In genomic region chr2:230877737-230878598, GRCh38 we compare ENCODE assay signal across 13 cellular contexts. TPM values are rescaled to one million over a fixed set of nuclear protein-coding genes. Genes with fewer than 3 reads are reported as not detected.
A peak's percentile ranks its signal among the peaks of the same experiment; 100 is the strongest.
DNase-seq lines count a peak whose midpoint lies in the region; ATAC-seq and TF ChIP-seq lines count a peak whose summit lies in the region.
"Had no signal": no experiment of that assay in that cellular context is flagged by ENCODE, and none has a peak within 500 bp of the region (broad histone marks: within the 10 kb centered on the region; RNA-seq: fewer than 3 reads in every experiment).

No MANE protein-coding gene starts in this region.

- peak; percentile 33 for ATAC-seq in activated B cell treated with CpG ODN at 0.5 μM for 24 hours (ENCODE audit: low read depth)
- ATAC-seq in stimulated activated memory B cell treated with anti-CD40 and anti-IgM and Interleukin-4, amounts not matched to agents 10 μg/mL and 1 μg/mL and 100 μg/mL, for 72 hours: peak; percentile 60

- H3K36me3 ChIP-seq in hepatocyte (replicated peaks; ENCODE audit: insufficient read depth, low read depth) (no peaks in the 10 kb centered on the region), HAP-1 (replicated peaks) (peaks cover 62% of the 10 kb centered on the region)

- H3K27me3 Mint-ChIP-seq in activated B cell treated with CpG ODN at 0.5 μM for 24 hours: no peaks in the 10 kb centered on the region
- no peaks in the 10 kb centered on the region for H3K27me3 Mint-ChIP-seq in stimulated activated memory B cell treated with anti-CD40 and anti-IgM and Interleukin-4, amounts not matched to agents 10 μg/mL and 1 μg/mL and 100 μg/mL, for 72 hours

- intact Hi-C loops in activated B cell treated with CpG ODN at 0.5 μM for 24 hours (cut with micrococcal nuclease): loop anchor here (2.0 kb wide), 1 partner anchor 13 kb away; the partner anchor contains the start of gene ITM2C

- peaks cover 22% of the 10 kb centered on the region for H3K79me2 ChIP-seq in hepatocyte

- TF ChIP-seq CTCF in activated B cell treated with CpG ODN at 0.5 μM for 24 hours (IDR thresholded peaks at IDR 0.05) (no peak), hepatocyte (IDR thresholded peaks at IDR 0.05; ENCODE audit: poor library complexity) (no peak)

- POLR2A ChIA-PET in activated B cell treated with CpG ODN at 0.5 μM for 24 hours (lab: Charles Lee): interaction anchor here (0.6 to 2.2 kb wide), 10 partner anchors 9 to 1436 kb away, joined by 3 to 9 read pairs (median 4); partner anchors contain the start of genes ITM2C and NCL

- H3K9me3 Mint-ChIP-seq in activated B cell treated with CpG ODN at 0.5 μM for 24 hours: no peaks in the 10 kb centered on the region
- H3K9me3 Mint-ChIP-seq in stimulated activated memory B cell treated with anti-CD40 and anti-IgM and Interleukin-4, amounts not matched to agents 10 μg/mL and 1 μg/mL and 100 μg/mL, for 72 hours: no peaks in the 10 kb centered on the region
- H3K9me3 Mint-ChIP-seq: HFFc6; T-helper 1 cell treated with Interleukin-12 subunit alpha and Interleukin-12 subunit beta and Interleukin-4 antibody, amounts not matched to agents 30 μg/mL and 1 μg/mL, for 36 hours had no signal

- H3K4me2 ChIP-seq in hepatocyte: no peak overlapping the region

- H3K4me3 Mint-ChIP-seq in activated B cell treated with CpG ODN at 0.5 μM for 24 hours: peak overlapping the region; percentile 46
- peak overlapping the region; percentile 27 for H3K4me3 Mint-ChIP-seq in stimulated activated memory B cell treated with anti-CD40 and anti-IgM and Interleukin-4, amounts not matched to agents 10 μg/mL and 1 μg/mL and 100 μg/mL, for 72 hours
- H3K4me3 Mint-ChIP-seq: HFFc6; T-helper 1 cell treated with Interleukin-12 subunit alpha and Interleukin-12 subunit beta and Interleukin-4 antibody, amounts not matched to agents 30 μg/mL and 1 μg/mL, for 36 hours had no signal

- H3K4me1 ChIP-seq in hepatocyte (ENCODE audit: insufficient read depth) (peaks cover 5% of the 10 kb centered on the region), HAP-1 (no peaks in the 10 kb centered on the region)
- H3K4me1 ChIP-seq: suprapubic skin had no signal

- H3K4me1 Mint-ChIP-seq in activated B cell treated with CpG ODN at 0.5 μM for 24 hours: peaks cover 62% of the 10 kb centered on the region
- peaks cover 63% of the 10 kb centered on the region for H3K4me1 Mint-ChIP-seq in stimulated activated memory B cell treated with anti-CD40 and anti-IgM and Interleukin-4, amounts not matched to agents 10 μg/mL and 1 μg/mL and 100 μg/mL, for 72 hours

- CTCF ChIA-PET in activated B cell treated with CpG ODN at 0.5 μM for 24 hours (lab: Charles Lee): interaction anchor here (0.6 to 2.6 kb wide), 6 partner anchors 10 to 30 kb away, joined by 3 to 9 read pairs (median 3); partner anchors contain the start of gene ITM2C

- in situ Hi-C loops in HAP-1 (cut with MboI; ENCODE audit: low sequenced_read_pairs): no loop called here

- H3K27ac Mint-ChIP-seq in activated B cell treated with CpG ODN at 0.5 μM for 24 hours: peak overlapping the region; percentile 86
- peak overlapping the region; percentile 87 for H3K27ac Mint-ChIP-seq in stimulated activated memory B cell treated with anti-CD40 and anti-IgM and Interleukin-4, amounts not matched to agents 10 μg/mL and 1 μg/mL and 100 μg/mL, for 72 hours
- H3K27ac Mint-ChIP-seq: HFFc6; T-helper 1 cell treated with Interleukin-12 subunit alpha and Interleukin-12 subunit beta and Interleukin-4 antibody, amounts not matched to agents 30 μg/mL and 1 μg/mL, for 36 hours had no signal

- peak overlapping the region; percentile 86 for H3K27ac ChIP-seq in hepatocyte
- H3K27ac ChIP-seq: brain microvascular endothelial cell, suprapubic skin had no signal

- 92% methylated on average over 18 of the region's 20 CpGs for WGBS in hepatocyte (ENCODE audit: low lambda C conversion rate, missing lambda C conversion rate)

- H2AFZ ChIP-seq in hepatocyte: no peak overlapping the region

- no peak overlapping the region for H3K4me3 ChIP-seq in hepatocyte
- no peak overlapping the region for H3K4me3 ChIP-seq in HAP-1
- H3K4me3 ChIP-seq: suprapubic skin had no signal

- no peaks in the 10 kb centered on the region for H3K27me3 ChIP-seq in hepatocyte
- H3K27me3 ChIP-seq in HAP-1 (ENCODE audit: low read depth): no peaks in the 10 kb centered on the region
- H3K27me3 ChIP-seq: brain microvascular endothelial cell, suprapubic skin had no signal

- DNase-seq in NK-92 treated with Interleukin-12 subunit alpha and Interleukin-12 subunit beta, amount 100 ng/mL, for 24 hours (lab: John Stamatoyannopoulos, UW): peak; percentile 95
- DNase-seq in NK-92 (lab: John Stamatoyannopoulos, UW; ENCODE audit: unreplicated experiment) (no peak), activated B cell treated with CpG ODN at 0.5 μM for 24 hours (no peak), hepatocyte (ENCODE audit: low spot score) (no peak), NCI-H187 treated with DMSO at 0.1 percent for 48 hours (lab: John Stamatoyannopoulos, UW) (no peak), HAP-1 (ENCODE audit: low spot score in 2 of 2) (no peak), globus pallidus (ENCODE audit: low spot score) (no peak)
- DNase-seq: brain microvascular endothelial cell, glutamatergic neuron, HFFc6 had no signal

- H3K36me3 Mint-ChIP-seq in activated B cell treated with CpG ODN at 0.5 μM for 24 hours (ENCODE audit: low read depth): peaks cover 34% of the 10 kb centered on the region
- peaks cover 5% of the 10 kb centered on the region for H3K36me3 Mint-ChIP-seq in stimulated activated memory B cell treated with anti-CD40 and anti-IgM and Interleukin-4, amounts not matched to agents 10 μg/mL and 1 μg/mL and 100 μg/mL, for 72 hours

- H4K20me1 ChIP-seq in hepatocyte (ENCODE audit: insufficient read depth, poor library complexity, severe bottlenecking): peaks cover 8% of the 10 kb centered on the region

- H3K9me3 ChIP-seq in hepatocyte (ENCODE audit: low read depth) (no peaks in the 10 kb centered on the region), HAP-1 (no peaks in the 10 kb centered on the region)
- H3K9me3 ChIP-seq: suprapubic skin had no signal

- no peaks in the 10 kb centered on the region for H3K9me2 ChIP-seq in hepatocyte (replicated peaks; ENCODE audit: insufficient read depth)

RNA-seq across cellular contexts. Expression of gene ITM2C, which starts 13.2 kb away (rescaled TPM):
- total RNA-seq in activated B cell treated with CpG ODN at 0.5 μM for 24 hours (102 and 117 TPM in 2 replicates), hepatocyte (419 and 485 TPM in 2 replicates)
- 537 and 566 TPM in 2 replicates for polyA plus RNA-seq in hepatocyte

RNA-seq across cellular contexts. Expression of gene GPR55, which starts 47.1 kb away (rescaled TPM):
- 4.5 and 6.3 TPM in 2 replicates for total RNA-seq in activated B cell treated with CpG ODN at 0.5 μM for 24 hours
- total RNA-seq in hepatocyte: 0.83 and 1.6 TPM in 2 replicates
- 0.32 TPM in 1 of 2 replicates, not detected in the other for polyA plus RNA-seq in hepatocyte
- total RNA-seq: HFFc6 had no signal
